In the genomic region with DNA sequence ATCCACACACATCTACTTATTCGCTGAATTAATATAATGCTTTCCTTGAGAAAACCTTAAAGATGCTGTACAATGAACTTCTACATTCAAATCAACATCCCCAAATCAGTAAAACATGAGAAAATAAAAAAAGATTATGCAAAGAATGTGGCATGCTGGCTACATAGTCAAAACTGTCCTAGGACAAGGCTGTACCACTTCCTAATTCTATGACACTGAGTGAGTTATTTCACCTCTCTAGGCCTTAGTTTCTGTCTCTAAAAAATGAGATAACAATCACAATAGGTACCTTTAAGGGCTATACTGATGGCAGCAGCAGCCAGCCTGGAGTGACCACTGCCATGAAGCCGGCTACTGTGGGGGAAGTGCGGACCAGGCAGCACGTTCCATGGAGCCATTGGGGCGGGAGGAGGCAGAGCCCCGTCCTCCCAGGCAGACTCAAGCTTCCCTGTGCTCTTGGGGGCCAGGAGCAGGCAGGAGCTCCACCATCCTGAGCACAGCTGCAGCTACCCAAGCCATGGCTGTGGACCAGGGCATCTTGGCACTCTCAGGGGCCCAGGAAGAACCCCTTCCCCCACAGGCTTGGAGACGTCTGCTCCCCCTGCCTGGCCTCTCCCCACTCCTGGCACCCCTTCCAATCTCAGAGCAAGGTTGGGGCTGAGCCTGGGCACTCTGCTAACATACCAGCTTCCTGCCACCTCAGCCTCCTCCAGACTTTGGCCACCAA, we compare ENCODE assay signal across 11 cellular contexts.
DNase-seq lines count a peak whose midpoint lies in the region; ATAC-seq and TF ChIP-seq lines count a peak whose summit lies in the region.
"Had no signal": no experiment of that assay in that cellular context is flagged by ENCODE, and none has a peak within 500 bp of the region (broad histone marks: within the 10 kb centered on the region; RNA-seq: fewer than 3 reads in every experiment).

No MANE protein-coding gene starts in this region.

- in situ Hi-C loops in GM13977 (cut with MboI; ENCODE audit: low pct_unique_long_range_greater_than_20kb, low sequenced_read_pairs, unreplicated experiment), result no loop called here

- no peaks in the 10 kb centered on the region for H3K36me3 ChIP-seq in ascending aorta
- H3K36me3 ChIP-seq: BLaER1 had no signal

- no peak overlapping the region for H3K4me3 ChIP-seq in ascending aorta
- H3K4me3 ChIP-seq: BLaER1 had no signal

- TF ChIP-seq CTCF in GM13977 (IDR thresholded peaks at IDR 0.05; ENCODE audit: extremely low read depth, insufficient read depth, missing control alignments), result no peak
- no peak for TF ChIP-seq CTCF in ascending aorta (IDR thresholded peaks at IDR 0.05)

- ATAC-seq in GM21360 (IDR thresholded peaks at IDR 0.05; ENCODE audit: unreplicated experiment) (peak; percentile 92), HG03045 (IDR thresholded peaks at IDR 0.05; ENCODE audit: unreplicated experiment) (peak; percentile 91)

- peak overlapping the region; percentile 1 to 55 for H3K27ac ChIP-seq in ascending aorta
- H3K27ac ChIP-seq: BLaER1 had no signal

- intact Hi-C loops in ascending aorta (cut with DNase I), result no loop called here

- no peaks in the 10 kb centered on the region for H3K9me3 ChIP-seq in ascending aorta
- H3K9me3 ChIP-seq: BLaER1 had no signal

- DNase-seq in GM13977 (ENCODE audit: low spot score) (peak; percentile 53), ascending aorta (ENCODE audit: low spot score in 2 of 2) (no peak), amniotic stem cell (lab: John Stamatoyannopoulos, UW) (no peak), NCI-H2107 (lab: John Stamatoyannopoulos, UW) (no peak)
- no peak for DNase-seq in stimulated activated CD4-positive, alpha-beta T cell treated with anti-CD3 and anti-CD28 coated beads, Interleukin-2, amount 100 ng/mL, for 24 hours
- DNase-seq in activated CD8-positive, alpha-beta memory T cell treated with anti-CD3 and anti-CD28 coated beads, Interleukin-2, amount 50 U/mL, for 48 hours, result no peak
- DNase-seq: head of caudate nucleus, NCI-H1048 had no signal

- H3K27me3 ChIP-seq in ascending aorta, result no peaks in the 10 kb centered on the region
- H3K27me3 ChIP-seq: BLaER1 had no signal

- no peaks in the 10 kb centered on the region for H3K4me1 ChIP-seq in ascending aorta
- H3K4me1 ChIP-seq: BLaER1 had no signal
